In the genomic region with DNA sequence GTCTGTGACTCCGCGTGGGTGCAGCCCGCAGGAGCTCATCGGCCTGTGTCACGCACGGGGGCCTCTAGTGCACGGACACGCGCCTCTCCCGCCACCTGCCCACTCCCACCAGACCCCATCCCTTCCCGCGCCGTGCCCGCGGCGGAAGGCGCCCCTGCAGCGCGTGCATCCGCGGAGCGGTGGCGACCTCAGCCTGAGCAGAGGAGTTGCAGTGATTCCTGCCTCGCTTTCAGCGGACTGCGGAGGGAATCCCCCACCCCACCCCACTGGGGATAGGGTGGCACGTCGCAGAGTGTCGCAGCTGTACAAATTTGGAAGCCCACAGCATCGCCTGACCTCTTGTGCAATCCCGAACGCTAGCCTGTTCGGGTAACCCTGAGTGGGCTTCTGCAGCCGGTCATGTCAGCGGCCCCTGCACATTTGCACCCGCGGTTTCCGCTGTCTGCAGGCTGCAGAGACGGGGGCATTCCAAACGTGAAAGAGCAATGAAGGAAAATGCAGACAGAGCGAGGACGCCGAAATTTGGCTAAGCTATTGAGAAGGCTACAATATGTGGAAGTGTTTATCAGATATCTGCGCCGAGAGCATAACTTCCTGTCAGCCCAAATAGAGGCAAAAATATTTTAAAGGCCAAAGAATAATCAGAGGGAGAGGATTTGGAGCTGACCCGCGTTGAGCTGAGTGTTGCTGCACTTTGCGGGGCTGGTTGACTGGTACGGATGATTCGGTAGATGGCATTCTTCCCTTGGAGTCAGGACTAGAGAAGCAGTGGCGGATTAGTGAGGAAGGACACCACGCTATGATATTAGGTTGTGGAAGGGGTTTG, we compare ENCODE assay signal across 8 cellular contexts. TPM values are rescaled to one million over a fixed set of nuclear protein-coding genes. Genes with fewer than 3 reads are reported as not detected.
A peak's percentile ranks its signal among the peaks of the same experiment; 100 is the strongest.
DNase-seq lines count a peak whose midpoint lies in the region; ATAC-seq and TF ChIP-seq lines count a peak whose summit lies in the region.

No MANE protein-coding gene starts in this region.

- intact Hi-C loops in left colon (cut with DNase I, micrococcal nuclease) (loop anchor here in 1 of 2 donors (5.0 kb wide), 1 partner anchor 514 kb away; no protein-coding TSS in a partner anchor), spleen (cut with DNase I; ENCODE audit: low total_unique reads) (loop anchor here (10.0 kb wide), 1 partner anchor 522 kb away; no protein-coding TSS in a partner anchor)

- H3K36me3 ChIP-seq in spleen, result no peaks in the 10 kb centered on the region

- no peak for TF ChIP-seq POLR2A in spleen (IDR thresholded peaks at IDR 0.05)

- peak; percentile 34 for ATAC-seq in HG02759 (IDR thresholded peaks at IDR 0.05; ENCODE audit: unreplicated experiment)
- peak; percentile 41 for ATAC-seq in left colon

- DNase-seq in NCI-H345 (lab: John Stamatoyannopoulos, UW), result peak; percentile 76
- DNase-seq in NCI-H345 treated with DMSO at 0.1 percent for 48 hours (lab: John Stamatoyannopoulos, UW; ENCODE audit: unreplicated experiment), result no peak
- peak; percentile 23 for DNase-seq in NCI-H748 treated with DMSO at 0.1 percent for 48 hours (lab: John Stamatoyannopoulos, UW)
- DNase-seq in cerebellum (ENCODE audit: low spot score), result peak; percentile 71
- peak; percentile 25 for DNase-seq in left colon
- no peak for DNase-seq in spleen
- DNase-seq in HUDEP-2 (lab: John Stamatoyannopoulos, UW; ENCODE audit: unreplicated experiment in 76 of 76), result no peak

- peak overlapping the region; percentile 47 to 84 (median 60) for H3K4me3 ChIP-seq in spleen

- no peak for TF ChIP-seq CTCF in spleen (IDR thresholded peaks at IDR 0.05 in 8 of 11, conservative IDR thresholded peaks at IDR 0.05 in 3 of 11)

- no peaks in the 10 kb centered on the region for H3K9me3 ChIP-seq in spleen

- 1 to 2% (median 1%) methylated on average over 23 to 52 of the region's 52 CpGs for WGBS in spleen, 5 donors

- H3K27me3 ChIP-seq in spleen (replicated peaks in 1 of 7), result peaks cover 0 to 64% (median 12%) of the 10 kb centered on the region in 7 donors

- peak overlapping the region in 6 of 8 donors; percentile 27 to 82 (median 59) for H3K27ac ChIP-seq in spleen

- peaks cover 5 to 35% (median 24%) of the 10 kb centered on the region in 6 donors for H3K4me1 ChIP-seq in spleen

RNA-seq across cellular contexts. Expression of a gene that starts 0.6 kb away (rescaled TPM):
- total RNA-seq in cerebellum, result 34.5 TPM
- 1 to 10 TPM; 1.1 to 2.8 TPM for total RNA-seq in left colon
- 10 to 100 TPM in 1 of 7 donors, 1 to 10 TPM in 6; 1.2 to 11.0 (median 2.0) TPM for total RNA-seq in spleen
- under 1 TPM; 0.15 to 0.45 (median 0.20) TPM for polyA plus RNA-seq in spleen

Comparison
In these comparisons a context has a peak if more than half of its experiments do, and no peak if none do; other contexts are left out.
1. DNase-seq: peak in NCI-H345 (single experiment), NCI-H748 treated with DMSO at 0.1 percent for 48 hours (single experiment), cerebellum (single experiment) and left colon (2 of 2); none in NCI-H345 treated with DMSO at 0.1 percent for 48 hours (single experiment), spleen (single experiment) and HUDEP-2 (0 of 76).